12 cellular contexts compared by ENCODE assay signal in genomic region chr12:57832966-57833365, GRCh38. TPM values are rescaled to one million over a fixed set of nuclear protein-coding genes. Genes with fewer than 3 reads are reported as not detected.
A peak's percentile ranks its signal among the peaks of the same experiment; 100 is the strongest.
DNase-seq lines count a peak whose midpoint lies in the region; ATAC-seq, FAIRE-seq and TF ChIP-seq lines count a peak whose summit lies in the region.
"Had no signal": no experiment of that assay in that cellular context is flagged by ENCODE, and none has a peak within 500 bp of the region (broad histone marks: within the 10 kb centered on the region; RNA-seq: fewer than 3 reads in every experiment).

No MANE protein-coding gene starts in this region.

- H3K4me1 Mint-ChIP-seq in nephron progenitor cell: peaks cover 62% of the 10 kb centered on the region
- peaks cover 82% of the 10 kb centered on the region for H3K4me1 Mint-ChIP-seq in activated T-cell treated with anti-CD3 and anti-CD28 coated beads, Interleukin-2, amount 50 U/mL, for 72 hours (ENCODE audit: low read depth)

- H3K27ac Mint-ChIP-seq in nephron progenitor cell: peak overlapping the region; percentile 80
- H3K27ac Mint-ChIP-seq in activated T-cell treated with anti-CD3 and anti-CD28 coated beads, Interleukin-2, amount 50 U/mL, for 72 hours: no peak overlapping the region

- no peak for DNase-seq in AG04450 (ENCODE audit: low read depth, low spot score)
- peak; percentile 29 for DNase-seq in cerebellar cortex (ENCODE audit: low spot score)
- peak; percentile 15 for DNase-seq in nephron progenitor cell
- no peak for DNase-seq in NCI-H510A treated with DMSO at 0.1 percent for 48 hours (lab: John Stamatoyannopoulos, UW)
- DNase-seq in GM19239 (ENCODE audit: insufficient read length, low spot score): no peak
- no peak for DNase-seq in activated T-cell treated with anti-CD3 and anti-CD28 coated beads, Interleukin-2, amount 50 U/mL, for 72 hours
- no peak for DNase-seq in urothelium cell line (ENCODE audit: low spot score)
- DNase-seq: COR-L47 had no signal

- FAIRE-seq in GM19239 (lab: Jason Lieb, UNC) (no peak), urothelium cell line (lab: Jason Lieb, UNC) (no peak)

- H3K36me3 ChIP-seq in HUES48 (ENCODE audit: control insufficient read depth, insufficient read depth, low read length): peaks cover 19% of the 10 kb centered on the region

- no peak for ATAC-seq in activated T-cell treated with anti-CD3 and anti-CD28 coated beads, Interleukin-2, amount 50 U/mL, for 72 hours (replicated peaks in 1 of 2)

- no peaks in the 10 kb centered on the region for H3K9me3 Mint-ChIP-seq in nephron progenitor cell
- H3K9me3 Mint-ChIP-seq in activated T-cell treated with anti-CD3 and anti-CD28 coated beads, Interleukin-2, amount 50 U/mL, for 72 hours: no peaks in the 10 kb centered on the region
- H3K9me3 Mint-ChIP-seq: activated T-helper 2 cell treated with anti-CD3 and anti-CD28 coated beads, Interferon-gamma antibody, Interleukin-2, Interleukin-4, amounts not matched to agents 10 μg/mL and 5 μg/mL and 100 μg/mL, durations not matched to agents 14 hours and 24 hours and 36 hours had no signal

- H3K27ac ChIP-seq in AG04450 (ENCODE audit: low read depth, low read length) (peak overlapping the region; percentile 21), HUES48 (ENCODE audit: low read depth, low read length) (peak overlapping the region; percentile 6)
- H3K27ac ChIP-seq: SJSA1 had no signal

- POLR2A ChIA-PET in AG04450 (lab: Yijun Ruan, JAX): interaction anchor here (1.0 to 2.8 kb wide), 6 partner anchors 10 to 73 kb away, joined by 3 to 10 read pairs (median 6); partner anchors contain the start of gene CTDSP2

- H3K4me3 Mint-ChIP-seq in nephron progenitor cell: no peak overlapping the region
- no peak overlapping the region for H3K4me3 Mint-ChIP-seq in activated T-cell treated with anti-CD3 and anti-CD28 coated beads, Interleukin-2, amount 50 U/mL, for 72 hours

- H3K4me3 ChIP-seq in AG04450 (ENCODE audit: low read depth, low read length) (no peak overlapping the region), HUES48 (ENCODE audit: low read depth, low read length) (no peak overlapping the region)
- H3K4me3 ChIP-seq: prostate gland, SJSA1 had no signal

- CTCF ChIA-PET in AG04450 (lab: Charles Lee): interaction anchor here (0.6 to 2.3 kb wide), 9 partner anchors 10 to 1571 kb away, joined by 3 to 43 read pairs (median 5); partner anchors contain the start of gene CTDSP2

- no peaks in the 10 kb centered on the region for H3K36me3 Mint-ChIP-seq in nephron progenitor cell (ENCODE audit: low read depth)
- H3K36me3 Mint-ChIP-seq in activated T-cell treated with anti-CD3 and anti-CD28 coated beads, Interleukin-2, amount 50 U/mL, for 72 hours (ENCODE audit: insufficient read depth in 2 of 2): no peaks in the 10 kb centered on the region

- H3K27me3 ChIP-seq in AG04450 (ENCODE audit: control insufficient read depth, insufficient read depth, low read length) (no peaks in the 10 kb centered on the region), HUES48 (ENCODE audit: control insufficient read depth, insufficient read depth, low read length) (no peaks in the 10 kb centered on the region)
- H3K27me3 ChIP-seq: SJSA1 had no signal

- H3K4me1 ChIP-seq in HUES48 (ENCODE audit: control insufficient read depth, insufficient read depth, low read length): peaks cover 42% of the 10 kb centered on the region

- no peak overlapping the region for H3K9ac ChIP-seq in HUES48 (ENCODE audit: low read depth, low read length)

- TF ChIP-seq CTCF in AG04450 (IDR thresholded peaks at IDR 0.05; ENCODE audit: low read depth, low read length) (no peak), nephron progenitor cell (IDR thresholded peaks at IDR 0.05) (no peak)

- H3K9me3 ChIP-seq in AG04450 (ENCODE audit: control insufficient read depth, insufficient read depth, low read length) (no peaks in the 10 kb centered on the region), HUES48 (ENCODE audit: control insufficient read depth, insufficient read depth, low read length) (no peaks in the 10 kb centered on the region)
- H3K9me3 ChIP-seq: prostate gland, SJSA1 had no signal

- no peaks in the 10 kb centered on the region for H3K27me3 Mint-ChIP-seq in nephron progenitor cell (ENCODE audit: low read depth, poor library complexity)
- H3K27me3 Mint-ChIP-seq in activated T-cell treated with anti-CD3 and anti-CD28 coated beads, Interleukin-2, amount 50 U/mL, for 72 hours (ENCODE audit: low read depth): no peaks in the 10 kb centered on the region

RNA-seq across cellular contexts. Expression of gene CTDSP2, which starts 13.6 kb away (rescaled TPM):
- polyA plus RNA-seq in AG04450 (2011; rRNA removed): 292 and 305 TPM in 2 replicates
- polyA minus RNA-seq in AG04450 (2011; rRNA and poly(A)+ RNA removed): 367 and 414 TPM in 2 replicates
- 100 to 1,000 TPM; 108 to 109 TPM for total RNA-seq in activated T-cell treated with anti-CD3 and anti-CD28 coated beads, Interleukin-2, amount 50 U/mL, for 72 hours

RNA-seq across cellular contexts. Expression of gene AVIL, which starts 14.4 kb away (rescaled TPM):
- polyA plus RNA-seq in AG04450 (2011; rRNA removed): 3.5 and 4.7 TPM in 2 replicates
- polyA minus RNA-seq in AG04450 (2011; rRNA and poly(A)+ RNA removed): 2.7 and 4.4 TPM in 2 replicates
- 1 to 10 TPM; 4.8 to 5.5 TPM for total RNA-seq in activated T-cell treated with anti-CD3 and anti-CD28 coated beads, Interleukin-2, amount 50 U/mL, for 72 hours

RNA-seq across cellular contexts. Expression of gene TSFM, which starts 50.4 kb away (rescaled TPM):
- polyA plus RNA-seq in AG04450 (2011; rRNA removed): 22.3 and 22.8 TPM in 2 replicates
- polyA minus RNA-seq in AG04450 (2011; rRNA and poly(A)+ RNA removed): 6.1 and 7.0 TPM in 2 replicates
- total RNA-seq in activated T-cell treated with anti-CD3 and anti-CD28 coated beads, Interleukin-2, amount 50 U/mL, for 72 hours: 10 to 100 TPM; 30.4 to 30.9 TPM

Comparison
In these comparisons a context has a peak if more than half of its experiments do, and no peak if none do; other contexts are left out.
1. DNase-seq: peak in cerebellar cortex (single experiment) and nephron progenitor cell (single experiment); none in AG04450 (single experiment), NCI-H510A treated with DMSO at 0.1 percent for 48 hours (single experiment), GM19239 (single experiment), activated T-cell treated with anti-CD3 and anti-CD28 coated beads, Interleukin-2, amount 50 U/mL, for 72 hours (0 of 2) and urothelium cell line (single experiment).